28 cellular contexts compared by ENCODE assay signal in genomic region chr2:134009440-134009839, GRCh38.
"Had no signal": no experiment of that assay in that cellular context is flagged by ENCODE, and none has a peak within 500 bp of the region (broad histone marks: within the 10 kb centered on the region; RNA-seq: fewer than 3 reads in every experiment).

No MANE protein-coding gene starts in this region.

- H3K36me3 ChIP-seq: adrenal gland, breast epithelium, MG63 had no signal

- H3K9me3 ChIP-seq: adrenal gland, body of pancreas, breast epithelium, MG63 had no signal

- DNase-seq: activated CD4-positive, alpha-beta T cell treated with anti-CD3 and anti-CD28 coated beads, Interleukin-2, amount 10 ng/mL, durations not matched to agents 24 days and 14 days; activated CD4-positive, alpha-beta T cell treated with anti-CD3 and anti-CD28 coated beads, Interleukin-2, amount 50 U/mL, for 4 hours; activated CD8-positive, alpha-beta T cell treated with anti-CD3 and anti-CD28 coated beads for 36 hours; activated gamma-delta T cell treated with Interleukin-2 at 50 U/mL for 16 hours; activated naive CD4-positive, alpha-beta T cell treated with anti-CD3 and anti-CD28 coated beads for 36 hours; activated T-cell treated with anti-CD3 and anti-CD28 coated beads for 4 hours; activated T-cell treated with anti-CD3 and anti-CD28 coated beads, Interleukin-2, amount 50 U/mL, for 4 hours; adrenal gland; body of pancreas; Kasumi-1; MG63; NCI-H1048; NCI-H1105 treated with DMSO at 0.1 percent for 48 hours; NCI-H1436; NCI-H1694; NCI-H1930; NCI-H2081 treated with DMSO at 0.1 percent for 48 hours; NCI-H345; NCI-H524 treated with DMSO at 0.1 percent for 48 hours; SHP77 treated with DMSO at 0.1 percent for 48 hours; SW 1271; T-helper 1 cell; T-helper 2 cell; T-helper 9 cell had no signal

- H3K27me3 ChIP-seq: adrenal gland, body of pancreas, breast epithelium, MG63 had no signal

- H3K27ac ChIP-seq: adrenal gland, body of pancreas, breast epithelium, VCaP had no signal

- H3K4me3 ChIP-seq: adrenal gland, body of pancreas, breast epithelium, MG63 had no signal

- H3K4me1 ChIP-seq: adrenal gland, body of pancreas, breast epithelium had no signal

- ATAC-seq: activated CD8-positive, alpha-beta T cell treated with anti-CD3 and anti-CD28 coated beads for 36 hours; activated naive CD4-positive, alpha-beta T cell treated with anti-CD3 and anti-CD28 coated beads, Interleukin-2, amount 50 U/mL, for 72 hours; activated T-cell treated with anti-CD3 and anti-CD28 coated beads, Interleukin-2, amount 50 U/mL, for 4 hours; body of pancreas; Panc1 had no signal
